Comparison of ENCODE assay signal across 8 cellular contexts in the genomic region with DNA sequence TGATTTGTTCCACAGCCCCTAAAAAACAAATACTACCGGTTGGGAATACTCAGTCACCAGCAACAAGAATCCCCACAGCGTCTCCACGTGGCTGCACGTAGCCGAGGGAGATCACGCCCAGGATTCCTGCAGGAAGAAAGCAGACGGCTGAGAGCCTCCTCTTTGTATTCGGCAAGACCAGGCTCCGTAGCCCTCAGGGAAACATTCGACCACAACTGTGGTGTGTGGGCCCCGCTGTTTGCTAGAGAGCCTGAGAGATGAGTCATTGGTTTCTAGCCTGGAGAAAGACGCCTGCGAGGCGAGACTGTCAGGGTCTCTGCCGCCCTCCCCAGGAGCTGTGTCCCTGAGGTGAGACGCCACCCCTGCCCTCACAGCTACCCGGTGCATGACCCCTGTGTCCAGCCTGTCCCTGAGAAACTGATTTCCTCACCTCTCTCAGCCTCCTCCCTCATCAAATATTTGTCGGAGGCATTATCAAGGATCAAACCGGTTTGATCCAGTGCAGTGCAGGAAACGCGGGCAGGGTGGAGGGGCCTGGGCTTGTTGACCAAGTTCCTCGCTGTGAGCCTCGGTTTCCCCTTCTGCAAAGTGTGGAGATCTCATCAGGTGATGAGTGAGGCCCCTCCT. TPM values are rescaled to one million over a fixed set of nuclear protein-coding genes. Genes with fewer than 3 reads are reported as not detected.
A peak's percentile ranks its signal among the peaks of the same experiment; 100 is the strongest.
DNase-seq lines count a peak whose midpoint lies in the region; ATAC-seq and TF ChIP-seq lines count a peak whose summit lies in the region.

No MANE protein-coding gene starts in this region.

- peak overlapping the region; percentile 59 for H3K27ac ChIP-seq in HUES64 (ENCODE audit: low read depth, low read length)

- intact Hi-C loops in CD14-positive monocyte (cut with micrococcal nuclease), result no loop called here

- no peaks in the 10 kb centered on the region for H3K36me3 Mint-ChIP-seq in CD14-positive monocyte

- peaks cover 41% of the 10 kb centered on the region for H3K4me1 Mint-ChIP-seq in CD14-positive monocyte

- H3K4me1 ChIP-seq in HUES64 (ENCODE audit: insufficient read depth, low read length) (peaks cover 14% of the 10 kb centered on the region), mononuclear cell (ENCODE audit: insufficient read depth, low read length) (peaks cover 54% of the 10 kb centered on the region)

- no peak overlapping the region; the same call in 1 of the 2 replicates for H3K9ac ChIP-seq in HUES64 (ENCODE audit: low read depth, low read length)

- H3K4me3 ChIP-seq in HUES64 (ENCODE audit: low read length) (no peak overlapping the region), mononuclear cell (ENCODE audit: low read length) (peak overlapping the region; percentile 23)

- DNase-seq in AG20443 (ENCODE audit: low spot score), result peak; percentile 94
- DNase-seq in activated CD4-positive, CD25-positive, alpha-beta regulatory T cell treated with anti-CD3 and anti-CD28 coated beads, Interleukin-2, amount 50 U/mL, for 72 hours, result peak; percentile 57
- peak; percentile 72 for DNase-seq in central memory CD4-positive, alpha-beta T cell
- DNase-seq in stimulated activated CD8-positive, alpha-beta memory T cell treated with anti-CD3 and anti-CD28 coated beads, Interleukin-7, amount 100 ng/mL, for 24 hours (ENCODE audit: low read depth), result peak; percentile 56
- no peak for DNase-seq in CD14-positive monocyte (ENCODE audit: low spot score)

- peak overlapping the region in 1 of 2 donors; percentile 31 for H3K4me3 Mint-ChIP-seq in CD14-positive monocyte

- H3K27me3 Mint-ChIP-seq in CD14-positive monocyte (ENCODE audit: low read depth in 3 of 3), result peaks cover 0 to 9% (median 3%) of the 10 kb centered on the region in 3 donors

- H3K9me3 ChIP-seq in HUES64 (ENCODE audit: insufficient read depth, low read depth, low read length) (peaks cover 2% of the 10 kb centered on the region; the same call in 1 of the 2 replicates), mononuclear cell (ENCODE audit: low read depth, low read length) (no peaks in the 10 kb centered on the region)

- peak; percentile 64 for ATAC-seq in GM21360 (IDR thresholded peaks at IDR 0.05; ENCODE audit: unreplicated experiment)

- H3K27me3 ChIP-seq in HUES64 (ENCODE audit: insufficient read depth, low read length), result no peaks in the 10 kb centered on the region
- H3K27me3 ChIP-seq in mononuclear cell (ENCODE audit: insufficient read depth, low read length), result no peaks in the 10 kb centered on the region

- peaks cover 1 to 10% (median 4%) of the 10 kb centered on the region in 7 donors for H3K9me3 Mint-ChIP-seq in CD14-positive monocyte

- TF ChIP-seq CTCF in CD14-positive monocyte (IDR thresholded peaks at IDR 0.05), result no peak

- peak overlapping the region in 2 of 7 donors; percentile 25 to 53 for H3K27ac Mint-ChIP-seq in CD14-positive monocyte

- 34% methylated on average over 23 of the region's 23 CpGs for WGBS in HUES64

- no peaks in the 10 kb centered on the region for H3K36me3 ChIP-seq in HUES64 (ENCODE audit: insufficient read depth, low read length)

RNA-seq across cellular contexts. Expression of a gene that starts 4.7 kb away (rescaled TPM):
- polyA plus RNA-seq in HUES64 (2013, experiment 1 of 2), result not detected
- not detected for polyA plus RNA-seq in HUES64 (2013, experiment 2 of 2)
- 0.31 TPM for total RNA-seq in mononuclear cell
- polyA plus RNA-seq in CD14-positive monocyte, result 10 to 100 TPM; 29.3 to 71.2 TPM

RNA-seq across cellular contexts. Expression of a gene that starts 20.7 kb away (rescaled TPM):
- polyA plus RNA-seq in HUES64 (2013, experiment 1 of 2), result 45.4 TPM
- 53.8 TPM for polyA plus RNA-seq in HUES64 (2013, experiment 2 of 2)
- total RNA-seq in mononuclear cell, result 42.8 TPM
- polyA plus RNA-seq in CD14-positive monocyte, result 10 to 100 TPM; 13.8 to 19.1 TPM

RNA-seq across cellular contexts. Expression of a gene that starts 27.0 kb away (rescaled TPM):
- polyA plus RNA-seq in HUES64 (2013, experiment 1 of 2), result 14.8 TPM
- polyA plus RNA-seq in HUES64 (2013, experiment 2 of 2), result 17.6 TPM
- 12.8 TPM for total RNA-seq in mononuclear cell
- 10 to 100 TPM; 20.1 to 30.9 TPM for polyA plus RNA-seq in CD14-positive monocyte

RNA-seq across cellular contexts. Expression of a gene that starts 48.5 kb away (rescaled TPM):
- 253 TPM for polyA plus RNA-seq in HUES64 (2013, experiment 1 of 2)
- 255 TPM for polyA plus RNA-seq in HUES64 (2013, experiment 2 of 2)
- total RNA-seq in mononuclear cell, result 77.9 TPM
- 100 to 1,000 TPM; 171 to 180 TPM for polyA plus RNA-seq in CD14-positive monocyte
